31 cellular contexts compared by ENCODE assay signal in the genomic region with DNA sequence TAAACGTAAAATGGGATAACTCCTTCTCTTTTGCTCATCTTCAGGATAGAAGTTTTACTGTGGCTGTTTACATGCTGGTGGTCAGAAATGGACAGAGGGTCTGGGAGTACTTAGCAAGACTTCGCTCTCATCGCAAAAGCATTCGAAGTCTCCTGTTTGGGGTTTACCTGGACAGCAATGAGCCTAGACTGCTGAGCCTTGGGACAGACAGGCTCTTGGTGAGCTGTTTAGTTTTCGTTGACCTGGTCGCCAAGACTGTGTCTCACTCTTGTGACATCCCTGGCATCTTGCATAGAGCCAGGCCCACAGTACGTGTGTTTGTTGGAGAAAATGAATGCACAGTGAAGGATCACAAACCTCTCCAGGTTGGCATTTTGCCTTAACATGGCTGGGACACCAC.
"Had no signal": no experiment of that assay in that cellular context is flagged by ENCODE, and none has a peak within 500 bp of the region (broad histone marks: within the 10 kb centered on the region; RNA-seq: fewer than 3 reads in every experiment).

No MANE protein-coding gene starts in this region.

- H3K27me3 ChIP-seq: adrenal gland, body of pancreas, cardiac muscle cell, colonic mucosa had no signal

- H3K36me3 Mint-ChIP-seq: activated naive CD8-positive, alpha-beta T cell had no signal

- H3K4me1 Mint-ChIP-seq: activated T-helper 17 cell treated with anti-CD3 and anti-CD28 coated beads, Interleukin-2, amount 50 U/mL, for 72 hours had no signal

- H3K27ac Mint-ChIP-seq: activated B cell treated with CpG ODN at 0.5 μM for 24 hours; activated CD8-positive, alpha-beta T cell treated with anti-CD3 and anti-CD28 coated beads for 36 hours; activated naive CD8-positive, alpha-beta T cell; activated naive CD8-positive, alpha-beta T cell treated with anti-CD3 and anti-CD28 coated beads, Interleukin-2, amount 50 U/mL, for 24 hours; activated T-helper 17 cell treated with anti-CD3 and anti-CD28 coated beads, Interleukin-2, amount 50 U/mL, for 72 hours had no signal

- H3K9me3 ChIP-seq: adrenal gland, body of pancreas, colonic mucosa, esophagus squamous epithelium had no signal

- H3K27me3 Mint-ChIP-seq: activated B cell treated with CpG ODN at 0.5 μM for 24 hours; activated CD8-positive, alpha-beta T cell treated with anti-CD3 and anti-CD28 coated beads for 36 hours; activated naive CD8-positive, alpha-beta T cell; activated T-helper 17 cell treated with anti-CD3 and anti-CD28 coated beads, Interleukin-2, amount 50 U/mL, for 72 hours had no signal

- H3K27ac ChIP-seq: adrenal gland, body of pancreas, cardiac muscle cell, colonic mucosa, epithelial cell of prostate, esophagus squamous epithelium had no signal

- H3K9me3 Mint-ChIP-seq: activated B cell treated with CpG ODN at 0.5 μM for 24 hours; activated CD8-positive, alpha-beta T cell treated with anti-CD3 and anti-CD28 coated beads for 36 hours; activated naive CD8-positive, alpha-beta T cell treated with anti-CD3 and anti-CD28 coated beads, Interleukin-2, amount 50 U/mL, for 24 hours; activated T-cell treated with anti-CD3 and anti-CD28 coated beads, Interleukin-2, amount 50 U/mL, for 4 hours; activated T-helper 17 cell treated with anti-CD3 and anti-CD28 coated beads, Interleukin-2, amount 50 U/mL, for 72 hours had no signal

- H3K4me3 Mint-ChIP-seq: activated B cell treated with CpG ODN at 0.5 μM for 24 hours; activated CD8-positive, alpha-beta T cell treated with anti-CD3 and anti-CD28 coated beads for 36 hours; activated naive CD8-positive, alpha-beta T cell; activated naive CD8-positive, alpha-beta T cell treated with anti-CD3 and anti-CD28 coated beads, Interleukin-2, amount 50 U/mL, for 24 hours; activated T-cell treated with anti-CD3 and anti-CD28 coated beads, Interleukin-2, amount 50 U/mL, for 4 hours; activated T-helper 17 cell treated with anti-CD3 and anti-CD28 coated beads, Interleukin-2, amount 50 U/mL, for 72 hours had no signal

- H3K4me3 ChIP-seq: adrenal gland, body of pancreas, cardiac muscle cell, colonic mucosa, esophagus squamous epithelium had no signal

- FAIRE-seq: endometrium, endothelial cell of umbilical vein had no signal

- ATAC-seq: activated CD4-positive, CD25-positive, alpha-beta regulatory T cell treated with anti-CD3 and anti-CD28 coated beads, Interleukin-2, amount 50 U/mL, for 24 hours; activated CD8-positive, alpha-beta T cell treated with anti-CD3 and anti-CD28 coated beads for 36 hours; activated naive CD8-positive, alpha-beta T cell treated with anti-CD3 and anti-CD28 coated beads, Interleukin-2, amount 50 U/mL, for 24 hours; activated T-cell treated with anti-CD3 and anti-CD28 coated beads, Interleukin-2, amount 50 U/mL, for 4 hours; activated T-helper 17 cell treated with anti-CD3 and anti-CD28 coated beads, Interleukin-2, amount 50 U/mL, for 72 hours; body of pancreas had no signal

- H3K36me3 ChIP-seq: adrenal gland, cardiac muscle cell, colonic mucosa, esophagus squamous epithelium had no signal

- H3K4me1 ChIP-seq: body of pancreas, colonic mucosa, esophagus squamous epithelium had no signal

- DNase-seq: activated B cell treated with CpG ODN at 0.5 μM for 24 hours; activated CD4-positive, alpha-beta T cell treated with anti-CD3 and anti-CD28 coated beads for 48 hours; activated CD4-positive, alpha-beta T cell treated with anti-CD3 and anti-CD28 coated beads, Interleukin-2, amount 50 U/mL, for 1 hour; activated CD4-positive, alpha-beta T cell treated with anti-CD3 and anti-CD28 coated beads, Interleukin-2, amount 50 U/mL, for 48 hours; activated CD8-positive, alpha-beta memory T cell treated with anti-CD3 and anti-CD28 coated beads for 24 hours; activated CD8-positive, alpha-beta T cell treated with anti-CD3 and anti-CD28 coated beads for 36 hours; activated effector memory CD4-positive, alpha-beta T cell treated with Interleukin-2 at 50 U/mL for 16 hours; activated gamma-delta T cell treated with Interleukin-2 at 50 U/mL for 16 hours; activated naive CD4-positive, alpha-beta T cell treated with anti-CD3 and anti-CD28 coated beads, Interleukin-2, amount 50 U/mL, for 16 hours; activated naive CD4-positive, alpha-beta T cell treated with Interleukin-2 at 50 U/mL for 16 hours; activated naive CD8-positive, alpha-beta T cell treated with anti-CD3 and anti-CD28 coated beads, Interleukin-2, amount 50 U/mL, for 24 hours; activated T-cell treated with anti-CD3 and anti-CD28 coated beads, Interleukin-2, amount 50 U/mL, for 4 hours; adrenal gland; amygdala; aorta; body of pancreas; central memory CD4-positive, alpha-beta T cell; cerebellar nuclear complex; colonic mucosa; effector CD8-positive, alpha-beta T cell; esophagus squamous epithelium; foreskin melanocyte; head of caudate nucleus; T-helper 2 cell had no signal
